Comparison of ENCODE assay signal across 8 cellular contexts in genomic region chr14:99266181-99267178, GRCh38. TPM values are rescaled to one million over a fixed set of nuclear protein-coding genes. Genes with fewer than 3 reads are reported as not detected.
DNase-seq lines count a peak whose midpoint lies in the region; ATAC-seq, FAIRE-seq and TF ChIP-seq lines count a peak whose summit lies in the region.

No MANE protein-coding gene starts in this region.

- TF ChIP-seq RAD21 in A549 (conservative IDR thresholded peaks at IDR 0.05 in 1 of 2, IDR thresholded peaks at IDR 0.05 in 1 of 2), result peak; percentile 98

- FAIRE-seq in A549 (lab: Jason Lieb, UNC) (peak; percentile 59), endothelial cell of umbilical vein (lab: Jason Lieb, UNC) (peak; percentile 86)

- H3K4me1 ChIP-seq in A549 (0 out of 3 replicates have a peak, but pooled peaks cover 3% of the 10 kb centered on the region), endothelial cell of umbilical vein (ENCODE audit: control insufficient read depth, extremely low read depth, insufficient read depth, low read length) (peaks cover 7% of the 10 kb centered on the region)

- DNase-seq in A549 (ENCODE audit: low read depth in 1 of 2, low spot score in 1 of 2) (peak; percentile 65 to 71), GM13976 (ENCODE audit: low spot score) (peak; percentile 78), NK-92 (lab: John Stamatoyannopoulos, UW; ENCODE audit: unreplicated experiment) (peak; percentile 18), endothelial cell of umbilical vein (ENCODE audit: low read depth, low spot score) (peak; percentile 64), myocyte (ENCODE audit: low read depth) (peak; percentile 58)
- DNase-seq in activated CD8-positive, alpha-beta memory T cell treated with anti-CD3 and anti-CD28 coated beads, Interleukin-2, amount 50 U/mL, for 4 hours, result peak; percentile 91
- peak; percentile 73 for DNase-seq in stimulated activated CD8-positive, alpha-beta memory T cell treated with anti-CD3 and anti-CD28 coated beads, Interleukin-7, amount 100 ng/mL, for 24 hours (ENCODE audit: low read depth)

- POLR2A ChIA-PET in A549 (lab: Yijun Ruan, JAX) (no interaction called here), endothelial cell of umbilical vein (lab: Charles Lee) (no interaction called here)

- no peak overlapping the region for H3K9ac ChIP-seq in endothelial cell of umbilical vein (replicated peaks; ENCODE audit: extremely low read depth, insufficient read depth, low read length)

- TF ChIP-seq POLR2A in A549 (IDR thresholded peaks at IDR 0.05; ENCODE audit: low read length) (no peak), endothelial cell of umbilical vein (IDR thresholded peaks at IDR 0.05; ENCODE audit: low read depth, low read length) (no peak)

- peaks cover 48 to 49% of the 10 kb centered on the region in 2 experiments for H3K27me3 ChIP-seq in endothelial cell of umbilical vein (ENCODE audit: control insufficient read depth in 2 of 2, insufficient read depth in 2 of 2, low read length in 2 of 2)

- WGBS in A549 (ENCODE audit: missing lambda C conversion rate), result 24% methylated on average over 31 of the region's 31 CpGs

- intact Hi-C loops in endothelial cell of umbilical vein (cut with micrococcal nuclease), result no loop called here

- peak overlapping the region; percentile 74 for H3K4me2 ChIP-seq in A549
- H3K4me2 ChIP-seq in endothelial cell of umbilical vein (ENCODE audit: insufficient read depth, low read length), result no peak overlapping the region

- no peaks in the 10 kb centered on the region for H3K79me2 ChIP-seq in endothelial cell of umbilical vein (ENCODE audit: control insufficient read depth, insufficient read depth, low read length)

- H4K20me1 ChIP-seq in endothelial cell of umbilical vein (replicated peaks; ENCODE audit: control insufficient read depth, extremely low read depth, insufficient read depth, low read length), result no peaks in the 10 kb centered on the region

- no peaks in the 10 kb centered on the region for H3K36me3 ChIP-seq in endothelial cell of umbilical vein (ENCODE audit: control insufficient read depth in 2 of 2, extremely low read depth in 1 of 2, insufficient read depth in 2 of 2, low read length in 2 of 2)

- dilution Hi-C loops in endothelial cell of umbilical vein (cut with MboI; ENCODE audit: extremely low pct_ligation_motif_present, low sequenced_read_pairs), result no loop called here

- no peaks in the 10 kb centered on the region for H3K9me3 ChIP-seq in A549
- H3K9me3 ChIP-seq in endothelial cell of umbilical vein (replicated peaks; ENCODE audit: control insufficient read depth, insufficient read depth, low read length), result no peaks in the 10 kb centered on the region

- BruUV-seq in endothelial cell of umbilical vein (replicated peaks; lab: Mats Ljungman, UMichigan), result no TSS peak

- CTCF ChIA-PET in A549 (lab: Yijun Ruan, JAX) (interaction anchor here (0.5 to 3.1 kb wide), 37 partner anchors 8 to 1632 kb away, joined by 3 to 28 read pairs (median 4); no protein-coding TSS in a partner anchor), endothelial cell of umbilical vein (lab: Charles Lee) (interaction anchor here (0.6 to 3.4 kb wide), 8 partner anchors 11 to 1383 kb away, joined by 3 to 36 read pairs (median 4); no protein-coding TSS in a partner anchor)

- no peaks in the 10 kb centered on the region for H3K9me1 ChIP-seq in endothelial cell of umbilical vein (replicated peaks; ENCODE audit: control insufficient read depth, extremely low read depth, insufficient read depth, low read length)

- H3K4me3 ChIP-seq in A549 (peak overlapping the region; percentile 26; the same call in 2 of the 3 replicates), endothelial cell of umbilical vein (replicated peaks in 1 of 3; ENCODE audit: insufficient read depth in 1 of 3, low read depth in 1 of 3, low read length in 3 of 3) (no peak overlapping the region)

- no peak for TF ChIP-seq EP300 in A549 (IDR thresholded peaks at IDR 0.05)

- TF ChIP-seq CTCF in A549 (IDR thresholded peaks at IDR 0.05) (peak; percentile 93), GM13976 (IDR thresholded peaks at IDR 0.05; ENCODE audit: borderline replicate concordance, control extremely low read depth, extremely low read depth, insufficient read depth, missing control alignments) (peak; percentile 99), endothelial cell of umbilical vein (IDR thresholded peaks at IDR 0.05; ENCODE audit: extremely low read depth in 1 of 2, insufficient read depth in 1 of 2, low read depth in 1 of 2, low read length in 2 of 2) (peak; percentile 98)

- ATAC-seq in A549, result peak; percentile 71 to 88; a peak in 5 of 6 replicates
- peak; percentile 78 for ATAC-seq in HG03442 (IDR thresholded peaks at IDR 0.05; ENCODE audit: unreplicated experiment)

- H3K27ac ChIP-seq in A549 (peak overlapping the region in 1 of 2 experiments; percentile 49; a peak in 1 of 6 replicates), endothelial cell of umbilical vein (ENCODE audit: insufficient read depth, low read depth, low read length) (no peak overlapping the region)

- no peak overlapping the region for H2AFZ ChIP-seq in endothelial cell of umbilical vein (ENCODE audit: low read depth, low read length)

- in situ Hi-C loops in GM13976 (cut with MboI; ENCODE audit: low sequenced_read_pairs, unreplicated experiment), result no loop called here

TF ChIP-seq in A549, 52 proteins besides CTCF, POLR2A, EP300 and RAD21 (continues in another document):
- TF ChIP-seq E2F6 (IDR thresholded peaks at IDR 0.05; ENCODE audit: borderline replicate concordance, low read depth), result no peak
- TF ChIP-seq SMC3 (IDR thresholded peaks at IDR 0.05), result peak; percentile 93
- TF ChIP-seq RNF2 (IDR thresholded peaks at IDR 0.05; ENCODE audit: borderline replicate concordance, low read depth), result no peak
- no peak for TF ChIP-seq EHMT2 (IDR thresholded peaks at IDR 0.05; ENCODE audit: low read depth)
- TF ChIP-seq TP53 (CRISPR knock-in tag; IDR thresholded peaks at IDR 0.05), result no peak
- no peak for TF ChIP-seq FOSL2 (IDR thresholded peaks at IDR 0.05)
- TF ChIP-seq FOSL2 (CRISPR knock-in tag; IDR thresholded peaks at IDR 0.05), result no peak
- TF ChIP-seq ELK1 (IDR thresholded peaks at IDR 0.05; ENCODE audit: low read depth, low read length), result no peak

TF ChIP-seq in endothelial cell of umbilical vein, 7 proteins besides CTCF, POLR2A, EP300 and RAD21:
- no peak for TF ChIP-seq FOS (IDR thresholded peaks at IDR 0.05; ENCODE audit: borderline replicate concordance, insufficient read depth, low read length)
- peak; percentile 29 for TF ChIP-seq EZH2 (IDR thresholded peaks at IDR 0.05; ENCODE audit: borderline replicate concordance, low read depth, low read length, severe bottlenecking)

RNA-seq across cellular contexts. Expression of gene BCL11B, which starts 5.5 kb away (rescaled TPM):
- polyA plus RNA-seq in A549 (2011; rRNA removed), result 0.43 and 0.44 TPM in 2 replicates
- 0.11 and 0.19 TPM in 2 replicates for polyA plus RNA-seq in A549 (2012; cell fraction: cytosol; rRNA removed)
- 0.32 and 0.49 TPM in 2 replicates for polyA plus RNA-seq in A549 (2012; cell fraction: nucleus; rRNA removed)
- polyA plus RNA-seq in A549 (2017; fragmentation: RNase III; extraction: RNeasy Plus Mini Kit Qiagen cat#74134 plus additional on column Dnase treatment), result 0.31 to 0.49 TPM (median 0.42 TPM) in 3 replicates
- 0.87 and 0.97 TPM in 2 replicates for polyA minus RNA-seq in A549 (2011; rRNA and poly(A)+ RNA removed)
- total RNA-seq in endothelial cell of umbilical vein, result 0.07 TPM in 2 replicates
- polyA plus RNA-seq in endothelial cell of umbilical vein, result 0.02 and 0.03 TPM in 2 replicates
- polyA plus RNA-seq in endothelial cell of umbilical vein (2011; cell fraction: cytosol; rRNA removed), result 0.01 TPM in 2 replicates
- polyA plus RNA-seq in endothelial cell of umbilical vein (2011; cell fraction: nucleus; rRNA removed), result 0.04 and 0.07 TPM in 2 replicates
- polyA plus RNA-seq in endothelial cell of umbilical vein (2012), result 0.03 and 0.04 TPM in 2 replicates
- polyA minus RNA-seq in endothelial cell of umbilical vein, result 0.04 and 0.05 TPM in 2 replicates
- not detected for polyA minus RNA-seq in endothelial cell of umbilical vein (2011; cell fraction: cytosol; rRNA and poly(A)+ RNA removed)
- 0.10 TPM in 1 of 2 replicates, not detected in the other for polyA minus RNA-seq in endothelial cell of umbilical vein (2011; cell fraction: nucleus; rRNA and poly(A)+ RNA removed)
- total RNA-seq in myocyte, result 0.03 and 0.05 TPM in 2 replicates
- polyA plus RNA-seq in myocyte (2012), result not detected

Comparison
In these comparisons a context has a peak if more than half of its experiments do, and no peak if none do; other contexts are left out.
1. DNase-seq: peak in every context shown above with its lines; median percentile 91 in activated CD8-positive, alpha-beta memory T cell treated with anti-CD3 and anti-CD28 coated beads, Interleukin-2, amount 50 U/mL, for 4 hours; 78 in GM13976; 73 in stimulated activated CD8-positive, alpha-beta memory T cell treated with anti-CD3 and anti-CD28 coated beads, Interleukin-7, amount 100 ng/mL, for 24 hours; 68 in A549; 64 in endothelial cell of umbilical vein; 58 in myocyte; 18 in NK-92.